In genomic region chr10:59148701-59149100, GRCh38 we compare ENCODE assay signal across 22 cellular contexts. TPM values are rescaled to one million over a fixed set of nuclear protein-coding genes. Genes with fewer than 3 reads are reported as not detected.
DNase-seq lines count a peak whose midpoint lies in the region; ATAC-seq, FAIRE-seq and TF ChIP-seq lines count a peak whose summit lies in the region.
"Had no signal": no experiment of that assay in that cellular context is flagged by ENCODE, and none has a peak within 500 bp of the region (broad histone marks: within the 10 kb centered on the region; RNA-seq: fewer than 3 reads in every experiment).

No MANE protein-coding gene starts in this region.

- H3K27ac ChIP-seq in liver (ENCODE audit: low read depth in 1 of 2, low read length in 2 of 2) (no peak overlapping the region), HepG2 (ENCODE audit: extremely low read length, insufficient read depth, low read length) (no peak overlapping the region)
- H3K27ac ChIP-seq: 22Rv1, A549, C4-2B had no signal

- H3K4me3 ChIP-seq in liver (ENCODE audit: low read depth in 1 of 3, low read length in 3 of 3) (no peak overlapping the region), HepG2 (replicated peaks in 1 of 3; ENCODE audit: insufficient read depth in 1 of 3, low read depth in 2 of 3, low read length in 3 of 3) (no peak overlapping the region)
- H3K4me3 ChIP-seq: A549, GM23338 had no signal

- H3K9ac ChIP-seq in liver (ENCODE audit: low read depth in 1 of 2, low read length in 2 of 2) (no peak overlapping the region), HepG2 (ENCODE audit: insufficient read depth, low read depth, low read length) (no peak overlapping the region)

- BruUV-seq in HepG2 (replicated peaks; lab: Mats Ljungman, UMichigan): no TSS peak

- ATAC-seq in HepG2 (no peak), left lobe of liver (peak; percentile 87), GM18498 (IDR thresholded peaks at IDR 0.05; ENCODE audit: unreplicated experiment) (no peak)
- no peak for ATAC-seq in activated CD8-positive, alpha-beta memory T cell treated with anti-CD3 and anti-CD28 coated beads, Interleukin-2, amount 10 ng/mL, durations not matched to agents 7 days and 5 days
- ATAC-seq: A549, GM23338 had no signal

- H3K79me2 ChIP-seq in HepG2 (ENCODE audit: insufficient read depth, low read length): no peaks in the 10 kb centered on the region

- TF ChIP-seq POLR2A in HepG2 (IDR thresholded peaks at IDR 0.05; ENCODE audit: insufficient read depth in 1 of 2, low read depth in 2 of 2, low read length in 2 of 2): no peak

- H3K4me1 Mint-ChIP-seq in nephron: no peaks in the 10 kb centered on the region
- no peaks in the 10 kb centered on the region for H3K4me1 Mint-ChIP-seq in activated CD8-positive, alpha-beta memory T cell treated with anti-CD3 and anti-CD28 coated beads, Interleukin-2, amount 10 ng/mL, durations not matched to agents 7 days and 5 days
- H3K4me1 Mint-ChIP-seq: GM23338 had no signal

- no peak overlapping the region for H3K4me3 Mint-ChIP-seq in nephron
- no peak overlapping the region for H3K4me3 Mint-ChIP-seq in activated CD8-positive, alpha-beta memory T cell treated with anti-CD3 and anti-CD28 coated beads, Interleukin-2, amount 10 ng/mL, durations not matched to agents 7 days and 5 days
- H3K4me3 Mint-ChIP-seq: CD4-positive, alpha-beta T cell; GM23338 had no signal

- H3K36me3 ChIP-seq in liver (ENCODE audit: control insufficient read depth in 4 of 4, insufficient read depth in 3 of 4, low read depth in 1 of 4, low read length in 3 of 4) (no peaks in the 10 kb centered on the region), HepG2 (replicated peaks in 1 of 2; ENCODE audit: control insufficient read depth in 1 of 2, insufficient read depth in 2 of 2, low read length in 2 of 2) (no peaks in the 10 kb centered on the region)

- 17% methylated on average over 2 of the region's 2 CpGs for WGBS in liver
- WGBS in HepG2 (ENCODE audit: low lambda C conversion rate): 95% methylated on average over 2 of the region's 2 CpGs

- H2AFZ ChIP-seq in HepG2 (ENCODE audit: low read length): no peak overlapping the region
- H2AFZ ChIP-seq: GM23338 had no signal

- no peak overlapping the region for H3K4me2 ChIP-seq in HepG2 (ENCODE audit: low read depth, low read length)
- H3K4me2 ChIP-seq: A549, GM23338 had no signal

- CTCF ChIA-PET in HepG2 (lab: Yijun Ruan, JAX; ENCODE audit: low intra/inter-chr PET ratio, low total read pairs): no interaction called here
- CTCF ChIA-PET in activated CD8-positive, alpha-beta memory T cell treated with anti-CD3 and anti-CD28 coated beads, Interleukin-2, amount 10 ng/mL, durations not matched to agents 7 days and 5 days (lab: Charles Lee): no interaction called here

- no peaks in the 10 kb centered on the region for H3K9me3 Mint-ChIP-seq in nephron
- H3K9me3 Mint-ChIP-seq in activated CD8-positive, alpha-beta memory T cell treated with anti-CD3 and anti-CD28 coated beads, Interleukin-2, amount 10 ng/mL, durations not matched to agents 7 days and 5 days (ENCODE audit: low read depth): peaks cover 2% of the 10 kb centered on the region
- H3K9me3 Mint-ChIP-seq: GM23338 had no signal

- no peaks in the 10 kb centered on the region for H3K27me3 Mint-ChIP-seq in nephron (ENCODE audit: low read depth)
- no peaks in the 10 kb centered on the region for H3K27me3 Mint-ChIP-seq in activated CD8-positive, alpha-beta memory T cell treated with anti-CD3 and anti-CD28 coated beads, Interleukin-2, amount 10 ng/mL, durations not matched to agents 7 days and 5 days
- H3K27me3 Mint-ChIP-seq: CD4-positive, alpha-beta T cell had no signal

- in situ Hi-C loops in HepG2 (cut with HindIII; ENCODE audit: extremely low pct_ligation_motif_present, low pct_unique_long_range_greater_than_20kb): no loop called here

- intact Hi-C loops in HepG2 (cut with micrococcal nuclease; ENCODE audit: unreplicated experiment): no loop called here

- no peaks in the 10 kb centered on the region for H4K20me1 ChIP-seq in HepG2 (ENCODE audit: insufficient read depth, low read length)

- POLR2A ChIA-PET in HepG2 (lab: Yijun Ruan, JAX): no interaction called here

- no peak for TF ChIP-seq CTCF in liver (IDR thresholded peaks at IDR 0.05; ENCODE audit: low read depth, low read length, missing input control)
- TF ChIP-seq CTCF in HepG2 (CRISPR knock-in tag; IDR thresholded peaks at IDR 0.05): no peak
- no peak for TF ChIP-seq CTCF in nephron (IDR thresholded peaks at IDR 0.05; ENCODE audit: unreplicated experiment in 3 of 3)

- H3K27me3 ChIP-seq in liver (ENCODE audit: control insufficient read depth in 4 of 4, insufficient read depth in 4 of 4, low read length in 3 of 4) (no peaks in the 10 kb centered on the region), HepG2 (ENCODE audit: control insufficient read depth in 1 of 2, insufficient read depth in 2 of 2, low read length in 2 of 2) (no peaks in the 10 kb centered on the region)

- H3K9me3 ChIP-seq in liver (ENCODE audit: control insufficient read depth in 4 of 4, low read length in 3 of 4) (no peaks in the 10 kb centered on the region), HepG2 (ENCODE audit: low read length) (no peaks in the 10 kb centered on the region)
- H3K9me3 ChIP-seq: A549, Caco-2 had no signal

- H3K4me1 ChIP-seq in liver (ENCODE audit: control insufficient read depth in 4 of 4, insufficient read depth in 4 of 4, low read length in 3 of 4) (peaks cover 0 to 5% (median 5%) of the 10 kb centered on the region in 4 donors), HepG2 (ENCODE audit: insufficient read depth, low read length) (no peaks in the 10 kb centered on the region)
- H3K4me1 ChIP-seq: A549 had no signal

- H3K36me3 Mint-ChIP-seq in nephron (ENCODE audit: low read depth): no peaks in the 10 kb centered on the region
- H3K36me3 Mint-ChIP-seq in activated CD8-positive, alpha-beta memory T cell treated with anti-CD3 and anti-CD28 coated beads, Interleukin-2, amount 10 ng/mL, durations not matched to agents 7 days and 5 days: no peaks in the 10 kb centered on the region

- TF ChIP-seq EP300 in HepG2 (IDR thresholded peaks at IDR 0.05; ENCODE audit: low read depth in 2 of 2, low read length in 2 of 2): no peak
- no peak for TF ChIP-seq EP300 in HepG2 (CRISPR knock-in tag; IDR thresholded peaks at IDR 0.05; ENCODE audit: borderline replicate concordance)

- no peak for FAIRE-seq in HepG2 (lab: Jason Lieb, UNC)
- FAIRE-seq: A549, D721Med, G401.6, GM12891, GM18507, H54 had no signal

- peak overlapping the region in 2 of 3 experiments; percentile 8 to 10 for H3K27ac Mint-ChIP-seq in nephron
- H3K27ac Mint-ChIP-seq in activated CD8-positive, alpha-beta memory T cell treated with anti-CD3 and anti-CD28 coated beads, Interleukin-2, amount 10 ng/mL, durations not matched to agents 7 days and 5 days: no peak overlapping the region
- H3K27ac Mint-ChIP-seq: CD4-positive, alpha-beta T cell; GM23338 had no signal

- no peak for DNase-seq in HepG2 (ENCODE audit: low spot score)
- DNase-seq in left lobe of liver (ENCODE audit: low spot score): peak; percentile 56
- DNase-seq in kidney glomerular epithelial cell (lab: John Stamatoyannopoulos, UW): no peak
- no peak for DNase-seq in activated CD8-positive, alpha-beta memory T cell treated with anti-CD3 and anti-CD28 coated beads, Interleukin-2, amount 10 ng/mL, durations not matched to agents 7 days and 5 days
- DNase-seq: AML-193; Caco-2; CD4-positive, alpha-beta T cell; HCEC 1CT had no signal

- TF ChIP-seq RAD21 in liver (IDR thresholded peaks at IDR 0.05): peak; percentile 29 to 46
- TF ChIP-seq RAD21 in HepG2 (CRISPR knock-in tag; IDR thresholded peaks at IDR 0.05): no peak

TF ChIP-seq in liver, 16 proteins besides CTCF, POLR2A, EP300 and RAD21 (continues in another document):
- TF ChIP-seq NR2F2 (IDR thresholded peaks at IDR 0.05): no peak
- peak; percentile 47 for TF ChIP-seq SP1 (IDR thresholded peaks at IDR 0.05)
- peak in 1 of 2 donors; percentile 20 for TF ChIP-seq JUND (IDR thresholded peaks at IDR 0.05)
- no peak for TF ChIP-seq HNF4G (IDR thresholded peaks at IDR 0.05)
- TF ChIP-seq HNF4A (conservative IDR thresholded peaks at IDR 0.05): peak; percentile 66 to 82
- peak; percentile 13 for TF ChIP-seq YY1 (IDR thresholded peaks at IDR 0.05)

TF ChIP-seq in HepG2, 621 proteins besides CTCF, POLR2A, EP300 and RAD21 (continues in another document):
- TF ChIP-seq NAIF1 (CRISPR knock-in tag; IDR thresholded peaks at IDR 0.05; ENCODE audit: borderline replicate concordance) (no peak), CHD2 (IDR thresholded peaks at IDR 0.05; ENCODE audit: low read depth, low read length) (no peak), ISX (CRISPR knock-in tag; conservative IDR thresholded peaks at IDR 0.05) (no peak), ZNF773 (CRISPR knock-in tag; IDR thresholded peaks at IDR 0.05; ENCODE audit: borderline replicate concordance) (no peak)

RNA-seq across cellular contexts. Expression of gene PHYHIPL, which starts 27.7 kb away (rescaled TPM):
- 1 to 10 TPM; 1.3 to 2.5 TPM for total RNA-seq in liver
- polyA plus RNA-seq in liver: 1 to 10 TPM; 1.5 to 3.0 TPM
- 40.6 and 55.7 TPM in 2 replicates for total RNA-seq in HepG2 (2016; rRNA removed; fragmentation: Illumina TruSeq; extraction: Trizol)
- total RNA-seq in HepG2 (2016; cell fraction: cytosol; rRNA removed; fragmentation: Illumina TruSeq; extraction: Trizol; ENCODE audit: low read depth): 16.9 and 17.7 TPM in 2 replicates
- total RNA-seq in HepG2 (2016; cell fraction: insoluble cytoplasmic fraction; rRNA removed; fragmentation: Illumina TruSeq; extraction: Trizol): 42.3 and 58.0 TPM in 2 replicates
- 43.2 and 46.3 TPM in 2 replicates for total RNA-seq in HepG2 (2016; cell fraction: membrane; rRNA removed; fragmentation: Illumina TruSeq; extraction: Trizol)
- total RNA-seq in HepG2 (2016; cell fraction: nucleus; rRNA removed; fragmentation: Illumina TruSeq; extraction: Trizol): 52.9 and 59.2 TPM in 2 replicates
- polyA plus RNA-seq in HepG2 (2011; rRNA removed): 56.9 and 78.5 TPM in 2 replicates
- polyA plus RNA-seq in HepG2 (2011; cell fraction: cytosol; rRNA removed): 36.6 and 67.7 TPM in 2 replicates
- polyA plus RNA-seq in HepG2 (2011; cell fraction: nucleus; rRNA removed): 24.8 and 28.7 TPM in 2 replicates
- polyA plus RNA-seq in HepG2 (2012): 88.6 and 96.5 TPM in 2 replicates
- polyA plus RNA-seq in HepG2 (2016; cell fraction: cytosol; fragmentation: Illumina TruSeq; extraction: Trizol; ENCODE audit: low read depth): 17.2 and 22.6 TPM in 2 replicates
- 94.0 and 99.4 TPM in 2 replicates for polyA plus RNA-seq in HepG2 (2016; cell fraction: insoluble cytoplasmic fraction; fragmentation: Illumina TruSeq; extraction: Trizol; ENCODE audit: low read depth)
- polyA plus RNA-seq in HepG2 (2016; cell fraction: membrane; fragmentation: Illumina TruSeq; extraction: Trizol; ENCODE audit: low read depth): 36.8 and 37.8 TPM in 2 replicates
- 48.4 and 51.0 TPM in 2 replicates for polyA plus RNA-seq in HepG2 (2016; cell fraction: nucleus; fragmentation: Illumina TruSeq; extraction: Trizol; ENCODE audit: insufficient read depth, low read depth)
- 72.4 TPM in 1 of 2 replicates, not detected in the other for polyA minus RNA-seq in HepG2 (2011; rRNA and poly(A)+ RNA removed; ENCODE audit: low replicate concordance)
- 89.7 and 93.4 TPM in 2 replicates for polyA minus RNA-seq in HepG2 (2011; cell fraction: cytosol; rRNA and poly(A)+ RNA removed)
- 203 and 263 TPM in 2 replicates for polyA minus RNA-seq in HepG2 (2011; cell fraction: nucleus; rRNA and poly(A)+ RNA removed)
- 0.93 TPM for total RNA-seq in left lobe of liver
- total RNA-seq in activated CD8-positive, alpha-beta memory T cell treated with anti-CD3 and anti-CD28 coated beads, Interleukin-2, amount 10 ng/mL, durations not matched to agents 7 days and 5 days: not detected
- total RNA-seq: CD4-positive, alpha-beta T cell; HT-29 had no signal
- polyA plus RNA-seq: BJ had no signal
